Comparison of ENCODE assay signal across 8 cellular contexts in the genomic region with DNA sequence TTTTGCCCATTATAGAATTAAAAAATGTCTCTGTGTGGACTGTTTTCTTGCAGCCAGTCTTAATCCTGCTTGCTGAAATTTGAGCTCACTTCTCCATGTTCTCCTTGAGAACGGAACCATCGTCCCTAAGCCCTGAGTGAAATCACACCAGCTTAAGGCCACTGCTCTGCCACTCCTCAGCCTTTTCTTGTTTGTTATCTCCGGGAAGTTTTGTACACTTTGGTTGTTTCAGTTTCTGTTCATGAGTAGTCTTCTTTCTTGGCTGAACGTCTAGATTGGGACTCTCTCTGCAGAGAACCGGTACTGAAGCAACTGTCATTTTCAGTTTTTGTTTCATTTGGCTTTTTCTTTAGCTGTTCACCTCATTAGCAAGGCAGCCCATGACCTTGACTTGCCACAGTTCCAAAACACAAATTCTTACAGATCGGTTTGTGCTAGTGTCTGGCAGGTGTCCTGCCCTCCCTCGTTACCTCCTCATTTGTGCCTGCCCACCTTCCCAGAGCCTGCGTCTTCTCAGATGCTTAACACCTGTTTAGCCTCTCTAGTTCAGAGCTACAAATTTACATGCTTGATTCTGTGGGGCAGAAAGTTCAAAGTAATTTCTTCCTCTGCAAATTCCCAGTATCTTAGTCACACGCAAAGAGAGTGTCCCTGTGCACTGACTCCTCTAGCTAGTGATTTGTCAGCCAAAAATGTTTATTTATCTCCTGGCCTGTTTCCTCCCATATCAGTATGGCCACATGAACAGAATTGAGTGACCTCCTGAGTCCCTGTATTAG. TPM values are rescaled to one million over a fixed set of nuclear protein-coding genes. Genes with fewer than 3 reads are reported as not detected.
A peak's percentile ranks its signal among the peaks of the same experiment; 100 is the strongest.
DNase-seq lines count a peak whose midpoint lies in the region; ATAC-seq and TF ChIP-seq lines count a peak whose summit lies in the region.

No MANE protein-coding gene starts in this region.

- no peaks in the 10 kb centered on the region for H3K79me2 ChIP-seq in KMS-11 (ENCODE audit: insufficient read depth, low read depth)
- no peaks in the 10 kb centered on the region for H3K79me2 ChIP-seq in mesendoderm (ENCODE audit: control insufficient read depth, insufficient read depth, low read length)

- H3K9ac ChIP-seq in KMS-11 (peak overlapping the region; percentile 52; the same call in 1 of the 2 replicates), mucosa of stomach (ENCODE audit: low read length) (peak overlapping the region; percentile 55), mesendoderm (ENCODE audit: low read length) (no peak overlapping the region)

- H3K4me3 ChIP-seq in GM12864 (ENCODE audit: low read depth, low read length) (peak overlapping the region; percentile 34), KMS-11 (IDR thresholded peaks at IDR 0.05; ENCODE audit: insufficient read depth, low read depth, low read length) (peak overlapping the region; percentile 50), mucosa of stomach (ENCODE audit: low read length) (no peak overlapping the region), mesendoderm (ENCODE audit: low read length) (no peak overlapping the region)

- no peak overlapping the region for H2AK5ac ChIP-seq in mesendoderm (ENCODE audit: low read length)

- no peaks in the 10 kb centered on the region for H3K27me3 Mint-ChIP-seq in progenitor cell of endocrine pancreas

- H3K27ac ChIP-seq in KMS-11 (peak overlapping the region; percentile 90), mesendoderm (ENCODE audit: low read depth, low read length) (no peak overlapping the region)

- H3K9me3 Mint-ChIP-seq in progenitor cell of endocrine pancreas (ENCODE audit: low read depth): no peaks in the 10 kb centered on the region

- H3K27ac Mint-ChIP-seq in progenitor cell of endocrine pancreas: no peak overlapping the region

- H4K8ac ChIP-seq in mesendoderm (ENCODE audit: low read depth, low read length): no peak overlapping the region

- ATAC-seq in GM21526 (IDR thresholded peaks at IDR 0.05; ENCODE audit: low FRiP score, unreplicated experiment): peak; percentile 95

- peaks cover 8% of the 10 kb centered on the region for H3K4me1 Mint-ChIP-seq in progenitor cell of endocrine pancreas (ENCODE audit: low read depth)

- WGBS in mesendoderm (ENCODE audit: extremely low coverage, insufficient coverage, low lambda C conversion rate): no CpG with 5 or more reads among the region's 9 CpGs

- H3K4me2 ChIP-seq in KMS-11 (peak overlapping the region; percentile 79), mesendoderm (ENCODE audit: low read length) (no peak overlapping the region)

- H2AFZ ChIP-seq in KMS-11 (ENCODE audit: low read depth): peak overlapping the region; percentile 35; the same call in 1 of the 2 replicates

- no peak overlapping the region for H3K4me3 Mint-ChIP-seq in progenitor cell of endocrine pancreas (ENCODE audit: low read depth)

- no peak overlapping the region for H2BK15ac ChIP-seq in mesendoderm (replicated peaks; ENCODE audit: low read depth)

- peaks cover 20% of the 10 kb centered on the region for H3K36me3 Mint-ChIP-seq in progenitor cell of endocrine pancreas (ENCODE audit: insufficient read depth)

- no peak for TF ChIP-seq CTCF in GM12864 (IDR thresholded peaks at IDR 0.05; ENCODE audit: low read depth, low read length, missing control alignments)
- TF ChIP-seq CTCF in KMS-11 (conservative IDR thresholded peaks at IDR 0.05; ENCODE audit: low read depth, low read length): no peak
- no peak for TF ChIP-seq CTCF in progenitor cell of endocrine pancreas (IDR thresholded peaks at IDR 0.05; ENCODE audit: unreplicated experiment)

- no peak overlapping the region for H3K56ac ChIP-seq in mesendoderm (ENCODE audit: low read length)

- no peaks in the 10 kb centered on the region for H3K36me3 ChIP-seq in KMS-11 (ENCODE audit: insufficient read depth)
- H3K36me3 ChIP-seq in mucosa of stomach (ENCODE audit: control insufficient read depth, insufficient read depth, low read length): peaks cover 6% of the 10 kb centered on the region
- peaks cover 7% of the 10 kb centered on the region for H3K36me3 ChIP-seq in mesendoderm (ENCODE audit: control insufficient read depth, insufficient read depth, low read length)

- H3K23ac ChIP-seq in mesendoderm (ENCODE audit: low read length): no peak overlapping the region

- no peak overlapping the region for H3K4ac ChIP-seq in mesendoderm (ENCODE audit: low read depth, low read length)

- H4K5ac ChIP-seq in mesendoderm (ENCODE audit: low read length): no peak overlapping the region

- no peak overlapping the region for H3K18ac ChIP-seq in mesendoderm (ENCODE audit: low read length)

- no peak overlapping the region for H2BK5ac ChIP-seq in mesendoderm (ENCODE audit: low read length)

- H2BK120ac ChIP-seq in mesendoderm (ENCODE audit: low read depth, low read length): no peak overlapping the region

- no peaks in the 10 kb centered on the region for H4K20me1 ChIP-seq in KMS-11 (ENCODE audit: insufficient read depth)

- H3K4me1 ChIP-seq in KMS-11 (ENCODE audit: low read depth, poor library complexity, severe bottlenecking) (peaks cover 59% of the 10 kb centered on the region), mucosa of stomach (ENCODE audit: control insufficient read depth, insufficient read depth, low read length) (peaks cover 11% of the 10 kb centered on the region), mesendoderm (ENCODE audit: control insufficient read depth, low read depth, low read length) (no peaks in the 10 kb centered on the region)

- no peaks in the 10 kb centered on the region for H3K9me3 ChIP-seq in mucosa of stomach (ENCODE audit: control insufficient read depth, low read length)

- no peaks in the 10 kb centered on the region for H3K79me1 ChIP-seq in mesendoderm (ENCODE audit: low read length)

- H3K27me3 ChIP-seq in KMS-11 (ENCODE audit: insufficient read depth, low read depth): no peaks in the 10 kb centered on the region
- no peaks in the 10 kb centered on the region for H3K27me3 ChIP-seq in mucosa of stomach (ENCODE audit: control insufficient read depth, insufficient read depth, low read length)
- H3K27me3 ChIP-seq in mesendoderm (ENCODE audit: insufficient read depth, low read length, poor library complexity): no peaks in the 10 kb centered on the region

- DNase-seq in GM12864 (ENCODE audit: low read depth) (peak; percentile 83), astrocyte of the hippocampus (ENCODE audit: low read depth, low spot score) (peak; percentile 20), progenitor cell of endocrine pancreas (ENCODE audit: low spot score, unreplicated experiment) (no peak), DMS153 treated with DMSO at 0.1 percent for 48 hours (lab: John Stamatoyannopoulos, UW; ENCODE audit: unreplicated experiment) (no peak), mesendoderm (no peak)

RNA-seq across cellular contexts. Expression of a gene that starts 12.4 kb away (rescaled TPM):
- 27.5 and 27.7 TPM in 2 replicates for total RNA-seq in progenitor cell of endocrine pancreas
- polyA plus RNA-seq in mesendoderm (2013, experiment 1 of 2): 12.9 TPM
- 13.6 TPM for polyA plus RNA-seq in mesendoderm (2013, experiment 2 of 2)

RNA-seq across cellular contexts. Expression of a gene that starts 57.3 kb away (rescaled TPM):
- total RNA-seq in progenitor cell of endocrine pancreas: 31.0 and 33.3 TPM in 2 replicates
- polyA plus RNA-seq in mesendoderm (2013, experiment 1 of 2): 13.0 TPM
- polyA plus RNA-seq in mesendoderm (2013, experiment 2 of 2): 13.2 TPM

Comparison
In these comparisons a context has a peak if more than half of its experiments do, and no peak if none do; other contexts are left out.
1. DNase-seq: peak in GM12864 (single experiment) and astrocyte of the hippocampus (single experiment); none in progenitor cell of endocrine pancreas (single experiment), DMS153 treated with DMSO at 0.1 percent for 48 hours (single experiment) and mesendoderm (single experiment).
2. H3K4me3 ChIP-seq: peak in GM12864 (single experiment) and KMS-11 (single experiment); none in mucosa of stomach (single experiment) and mesendoderm (single experiment).